ENCODE assay signal across 7 cellular contexts in the genomic region with DNA sequence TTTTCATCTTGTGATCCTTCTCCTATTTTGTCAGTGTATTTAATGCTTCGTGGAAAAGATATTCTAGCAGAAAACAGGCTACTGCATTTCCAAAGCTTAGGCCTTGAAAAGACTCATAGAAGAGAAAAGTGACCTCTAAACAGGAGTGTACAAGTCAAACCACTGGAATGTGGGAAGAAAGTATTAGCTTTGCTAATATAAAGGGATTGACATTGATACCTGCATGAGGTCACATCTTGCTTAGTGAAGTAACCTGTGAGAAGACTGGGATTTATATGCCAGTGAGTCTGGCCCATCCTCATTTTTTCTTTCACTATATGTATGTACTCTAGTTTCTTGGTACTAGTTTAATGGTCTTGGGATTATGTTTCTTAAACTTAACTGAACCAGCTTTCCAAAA.
"Had no signal": no experiment of that assay in that cellular context is flagged by ENCODE, and none has a peak within 500 bp of the region (broad histone marks: within the 10 kb centered on the region; RNA-seq: fewer than 3 reads in every experiment).

No MANE protein-coding gene starts in this region.

- DNase-seq: H9, HCEC 1CT, IMR-90 had no signal

- ATAC-seq: GM23338 had no signal

- H3K4me2 ChIP-seq: GM23338 had no signal

- H2AFZ ChIP-seq: GM23338 had no signal

- H3K4me3 ChIP-seq: GM23338 had no signal

- FAIRE-seq: H1, H54, HTR-8/SVneo had no signal
